ENCODE assay signal across 8 cellular contexts in the genomic region with DNA sequence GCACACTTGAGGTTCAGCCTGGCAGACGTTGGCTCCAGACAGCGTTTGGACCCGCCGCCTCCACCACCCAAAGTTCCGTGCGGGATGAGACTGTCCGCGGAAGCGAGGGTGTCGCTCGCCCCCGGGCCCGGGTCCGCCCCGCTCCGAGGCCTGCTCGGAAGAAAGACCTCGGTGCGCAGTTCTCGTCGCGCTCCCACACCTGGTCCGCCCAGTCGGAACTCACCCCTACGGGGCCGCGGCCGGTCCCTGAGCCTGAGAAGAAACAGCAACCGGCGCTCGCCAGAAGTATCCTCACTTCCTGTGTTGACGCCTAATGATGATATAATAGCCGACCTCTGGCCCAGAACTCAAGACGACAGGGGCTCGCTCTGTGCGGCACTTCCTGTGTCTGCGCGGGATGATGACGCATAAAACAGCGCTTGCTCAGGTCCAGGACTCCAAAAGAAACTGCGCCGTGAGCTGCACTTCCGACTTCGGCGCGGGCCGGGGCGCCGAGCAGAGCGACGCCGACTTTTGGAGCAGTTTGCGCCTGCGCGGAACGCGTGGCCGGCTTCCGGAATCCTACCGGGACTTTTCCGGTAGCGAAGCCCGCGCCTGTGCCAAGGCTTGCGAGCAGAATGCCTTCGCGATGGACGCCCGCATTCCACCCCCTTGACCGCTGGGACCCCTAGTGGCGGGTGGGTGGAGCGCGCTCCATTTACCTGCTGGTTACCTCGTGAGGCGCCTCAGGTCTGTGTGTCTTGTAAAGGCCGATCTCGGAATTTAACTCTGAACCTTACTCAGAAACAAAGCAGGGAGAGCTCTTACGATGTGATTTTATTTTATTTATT. TPM values are rescaled to one million over a fixed set of nuclear protein-coding genes. Genes with fewer than 3 reads are reported as not detected.
DNase-seq lines count a peak whose midpoint lies in the region; ATAC-seq and TF ChIP-seq lines count a peak whose summit lies in the region.
"Not testable (repeated sequence)": the region's sequence is repeated elsewhere in the genome, so short reads cannot be mapped to it uniquely, and the experiment has no call there.

Gene CDK11A, minus strand, starts transcription at position 323 of the 830 bp plus-strand sequence. CDS start 1,539 bp downstream, outside the sequence.

- POLR2A ChIA-PET in AG04449 (lab: Yijun Ruan, JAX) = interaction anchor here (0.6 kb wide), 1 partner anchor 126 kb away, joined by 5 read pairs; no protein-coding TSS in a partner anchor

- H3K4me1 ChIP-seq in mammary epithelial cell (ENCODE audit: insufficient read depth, low read length) = not testable (repeated sequence)

- H3K4me2 ChIP-seq in mammary epithelial cell (ENCODE audit: insufficient read depth, low read depth, low read length) = not testable (repeated sequence)

- CTCF ChIA-PET in AG04449 (lab: Yijun Ruan, JAX) (interaction anchor here (1.3 kb wide), 1 partner anchor 185 kb away, joined by 3 read pairs; no protein-coding TSS in a partner anchor), mammary epithelial cell (lab: Charles Lee; ENCODE audit: low non-redundant PET) (interaction anchor here (0.6 kb wide), 2 partner anchors 62 to 121 kb away, joined by 3 to 11 read pairs; no protein-coding TSS in a partner anchor)

- not testable (repeated sequence) for H3K27me3 ChIP-seq in WERI-Rb-1 (ENCODE audit: insufficient read depth, low read depth, severe bottlenecking); mammary epithelial cell (ENCODE audit: insufficient read depth, low read length)

- WGBS in mammary epithelial cell (ENCODE audit: low coverage, missing lambda C conversion rate) = 1% methylated on average over 25 of the region's 78 CpGs

- peaks cover 14% of the 10 kb centered on the region for H3K79me2 ChIP-seq in mammary epithelial cell (ENCODE audit: insufficient read depth, low read length)

- H3K4me3 ChIP-seq in AG04449 (ENCODE audit: low read depth, low read length) (peak within 1 kb of the TSS; percentile 66), WERI-Rb-1 (ENCODE audit: low read depth, low read length) (peak within 1 kb of the TSS; percentile 76), mammary epithelial cell (replicated peaks in 1 of 3; ENCODE audit: insufficient read depth in 1 of 3, low read depth in 2 of 3, low read length in 3 of 3) (peak within 1 kb of the TSS; percentile 55 to 70 (median 62))

- in situ Hi-C loops in mammary epithelial cell (cut with MboI; ENCODE audit: low sequenced_read_pairs in 2 of 2) = not testable (repeated sequence)

- peak within 1 kb of the TSS; percentile 89 for H2AFZ ChIP-seq in mammary epithelial cell (ENCODE audit: low read depth, low read length)

- intact Hi-C loops in mammary epithelial cell (cut with micrococcal nuclease) = loop anchor here (5.0 kb wide), 1 partner anchor 67 kb away; the partner anchor contains the start of gene CDK11B

- peak; percentile 92 for ATAC-seq in GM18868 (IDR thresholded peaks at IDR 0.05; ENCODE audit: unreplicated experiment)
- ATAC-seq in HG03135 (IDR thresholded peaks at IDR 0.05; ENCODE audit: unreplicated experiment) = peak; percentile 92

- peaks cover 18% of the 10 kb centered on the region for H3K36me3 ChIP-seq in WERI-Rb-1
- not testable (repeated sequence) for H3K36me3 ChIP-seq in mammary epithelial cell (ENCODE audit: insufficient read depth, low read length)

- not testable (repeated sequence) for H4K20me1 ChIP-seq in mammary epithelial cell (ENCODE audit: insufficient read depth, low read length)

- TSS peak; percentile 37 for BruUV-seq in mammary epithelial cell (replicated peaks; lab: Mats Ljungman, UMichigan)

- dilution Hi-C loops in mammary epithelial cell (cut with HindIII; ENCODE audit: low sequenced_read_pairs) = not testable (repeated sequence)

- H3K27ac ChIP-seq in WERI-Rb-1 = peak within 1 kb of the TSS; percentile 77
- H3K27ac ChIP-seq in mammary epithelial cell (ENCODE audit: insufficient read depth, low read depth, low read length) = peak within 1 kb of the TSS; percentile 57

- H3K9me3 ChIP-seq in WERI-Rb-1 (ENCODE audit: severe bottlenecking); mammary epithelial cell (replicated peaks; ENCODE audit: insufficient read depth, low read length): not testable (repeated sequence)

- TF ChIP-seq CTCF in AG04449 (IDR thresholded peaks at IDR 0.05; ENCODE audit: insufficient read depth, low read length, missing control alignments) = not testable (repeated sequence)
- TF ChIP-seq CTCF in WERI-Rb-1 (IDR thresholded peaks at IDR 0.05; ENCODE audit: low read depth, low read length) (0 out of 2 replicates have a peak, but pooled peaks have one; percentile 6), mammary epithelial cell (conservative IDR thresholded peaks at IDR 0.05 in 1 of 2, IDR thresholded peaks at IDR 0.05 in 1 of 2; ENCODE audit: extremely low read depth in 1 of 2, insufficient read depth in 1 of 2, low read depth in 1 of 2, low read length in 2 of 2) (peak in 1 of 2 donors; percentile 18)

- H3K9ac ChIP-seq in mammary epithelial cell (ENCODE audit: insufficient read depth, low read length) = peak within 1 kb of the TSS; percentile 58

- DNase-seq in AG04449 (ENCODE audit: low read depth, low spot score) = peak; percentile 98
- DNase-seq in NCI-H2227 (lab: John Stamatoyannopoulos, UW; ENCODE audit: unreplicated experiment) = peak; percentile 99
- DNase-seq in WERI-Rb-1 = peak; percentile 96
- DNase-seq in mammary epithelial cell = peak; percentile 100
- DNase-seq in iPS-NIHi7 (ENCODE audit: extremely low spot score) = peak; percentile 92
- DNase-seq in smooth muscle cell of the brain vasculature (ENCODE audit: low read depth, low spot score) = peak; percentile 99

RNA-seq across cellular contexts. Expression of gene CDK11A, which starts in this region (rescaled TPM):
- 10 to 100 TPM in 1 of 2 donors, 1 to 10 TPM in 1; 9.8 to 48.0 TPM for total RNA-seq in mammary epithelial cell
- 4.3 TPM for polyA plus RNA-seq in mammary epithelial cell
- polyA minus RNA-seq in mammary epithelial cell = 1.8 TPM

Comparison
In these comparisons a context has a peak if more than half of its experiments do, and no peak if none do; other contexts are left out.
1. Peak in every context shown above with its lines: DNase-seq, ATAC-seq, H3K4me3 ChIP-seq and H3K27ac ChIP-seq.